In genomic region chr1:161172349-161172748, GRCh38 we compare ENCODE assay signal across 18 cellular contexts. TPM values are rescaled to one million over a fixed set of nuclear protein-coding genes. Genes with fewer than 3 reads are reported as not detected.
DNase-seq lines count a peak whose midpoint lies in the region; ATAC-seq and TF ChIP-seq lines count a peak whose summit lies in the region.
"Had no signal": no experiment of that assay in that cellular context is flagged by ENCODE, and none has a peak within 500 bp of the region (broad histone marks: within the 10 kb centered on the region; RNA-seq: fewer than 3 reads in every experiment).

No MANE protein-coding gene starts in this region.

- no peaks in the 10 kb centered on the region; the same call in 1 of the 2 replicates for H3K9me3 Mint-ChIP-seq in HFFc6
- no peaks in the 10 kb centered on the region for H3K9me3 Mint-ChIP-seq in central memory CD8-positive, alpha-beta T cell
- H3K9me3 Mint-ChIP-seq in Caco-2 (ENCODE audit: unreplicated experiment) = no peaks in the 10 kb centered on the region
- H3K9me3 Mint-ChIP-seq: WTC11 had no signal

- H3K79me2 ChIP-seq in ACC112 (ENCODE audit: control insufficient read depth, insufficient read depth, low read length, unreplicated experiment) (peaks cover 13% of the 10 kb centered on the region), parathyroid adenoma (no peaks in the 10 kb centered on the region)

- peak overlapping the region; percentile 98 for H3K27ac ChIP-seq in ACC112 (ENCODE audit: low read depth, low read length)
- H3K27ac ChIP-seq in parathyroid adenoma = peak overlapping the region; percentile 32
- H3K27ac ChIP-seq: hepatocyte, vagina had no signal

- H3K9ac ChIP-seq in parathyroid adenoma = no peak overlapping the region

- H3K4me1 Mint-ChIP-seq in HFFc6 (ENCODE audit: low read depth) = peaks cover 45% of the 10 kb centered on the region
- H3K4me1 Mint-ChIP-seq in central memory CD8-positive, alpha-beta T cell = peaks cover 70% of the 10 kb centered on the region
- peaks cover 14% of the 10 kb centered on the region for H3K4me1 Mint-ChIP-seq in Caco-2 (ENCODE audit: low read depth, unreplicated experiment)

- TF ChIP-seq CTCF in HFFc6 (IDR thresholded peaks at IDR 0.05) (no peak), parathyroid adenoma (IDR thresholded peaks at IDR 0.05) (no peak), Caco-2 (IDR thresholded peaks at IDR 0.05; ENCODE audit: insufficient read depth in 1 of 2, low read depth in 1 of 2, low read length in 1 of 2, severe bottlenecking in 1 of 2, unreplicated experiment in 1 of 2) (no peak)

- intact Hi-C loops in Caco-2 (cut with micrococcal nuclease; ENCODE audit: unreplicated experiment) = no loop called here

- H2AFZ ChIP-seq in ACC112 (ENCODE audit: low read length, unreplicated experiment) (no peak overlapping the region), parathyroid adenoma (no peak overlapping the region)
- H2AFZ ChIP-seq: hepatocyte had no signal

- H3K4me3 Mint-ChIP-seq in HFFc6 (peak overlapping the region; percentile 29), Caco-2 (ENCODE audit: unreplicated experiment) (no peak overlapping the region)
- no peak overlapping the region for H3K4me3 Mint-ChIP-seq in central memory CD8-positive, alpha-beta T cell
- H3K4me3 Mint-ChIP-seq: WTC11 had no signal

- CTCF ChIA-PET in Caco-2 (lab: Charles Lee) = no interaction called here

- BruUV-seq in Caco-2 (replicated peaks; lab: Mats Ljungman, UMichigan) = no TSS peak

- peaks cover 3% of the 10 kb centered on the region for H3K27me3 Mint-ChIP-seq in HFFc6 (ENCODE audit: insufficient read depth)
- no peaks in the 10 kb centered on the region for H3K27me3 Mint-ChIP-seq in central memory CD8-positive, alpha-beta T cell
- H3K27me3 Mint-ChIP-seq in Caco-2 (ENCODE audit: insufficient read depth, unreplicated experiment) = no peaks in the 10 kb centered on the region

- DNase-seq in HFFc6 (no peak), NCI-H2227 treated with DMSO at 0.1 percent for 48 hours (lab: John Stamatoyannopoulos, UW) (no peak), Caco-2 (no peak)
- DNase-seq in central memory CD8-positive, alpha-beta T cell (ENCODE audit: low spot score in 2 of 2) = no peak
- DNase-seq: amniotic stem cell; BE2C; NCI-H2081; Peyer's patch; stimulated activated CD4-positive, alpha-beta T cell treated with anti-CD3 and anti-CD28 coated beads, Interleukin-4, amount 100 ng/mL, for 24 hours had no signal

- H3K27me3 ChIP-seq in ACC112 (ENCODE audit: insufficient read depth, low read length) = no peaks in the 10 kb centered on the region
- no peaks in the 10 kb centered on the region for H3K27me3 ChIP-seq in parathyroid adenoma (ENCODE audit: control insufficient read depth, insufficient read depth, low read length)
- no peaks in the 10 kb centered on the region for H3K27me3 ChIP-seq in Caco-2 (replicated peaks; ENCODE audit: control insufficient read depth, insufficient read depth, low read length)
- H3K27me3 ChIP-seq: BE2C, hepatocyte, Peyer's patch, vagina had no signal

- H3K4me3 ChIP-seq in ACC112 (ENCODE audit: low read depth, low read length) (no peak overlapping the region), parathyroid adenoma (ENCODE audit: low read depth, low read length) (no peak overlapping the region), Caco-2 (ENCODE audit: low read depth, low read length) (no peak overlapping the region)
- H3K4me3 ChIP-seq: coronary artery, hepatocyte, Peyer's patch, vagina had no signal

- H3K36me3 ChIP-seq in ACC112 (ENCODE audit: insufficient read depth, low read length) = peaks cover 21% of the 10 kb centered on the region; the same call in 1 of the 2 replicates
- H3K36me3 ChIP-seq in parathyroid adenoma (ENCODE audit: control insufficient read depth, insufficient read depth, low read length) = no peaks in the 10 kb centered on the region
- H3K36me3 ChIP-seq in Caco-2 (ENCODE audit: control insufficient read depth, insufficient read depth, low read length) = peaks cover 6% of the 10 kb centered on the region

- H3K27ac Mint-ChIP-seq in HFFc6 (peak overlapping the region; percentile 74), Caco-2 (ENCODE audit: unreplicated experiment) (no peak overlapping the region)
- peak overlapping the region; percentile 71 for H3K27ac Mint-ChIP-seq in central memory CD8-positive, alpha-beta T cell (ENCODE audit: low read depth)
- H3K27ac Mint-ChIP-seq: WTC11 had no signal

- POLR2A ChIA-PET in Caco-2 (lab: Charles Lee) = no interaction called here

- no peak overlapping the region for H3K4me2 ChIP-seq in parathyroid adenoma (ENCODE audit: low read length)
- H3K4me2 ChIP-seq: hepatocyte had no signal

- H3K36me3 Mint-ChIP-seq in HFFc6 (ENCODE audit: low read depth) (peaks cover 30% of the 10 kb centered on the region), Caco-2 (ENCODE audit: insufficient read depth, unreplicated experiment) (peaks cover 60% of the 10 kb centered on the region)
- H3K36me3 Mint-ChIP-seq in central memory CD8-positive, alpha-beta T cell (ENCODE audit: insufficient read depth) = peaks cover 47% of the 10 kb centered on the region

- ATAC-seq in central memory CD8-positive, alpha-beta T cell (replicated peaks; ENCODE audit: extremely low read depth, poor library complexity, severe bottlenecking) = no peak
- ATAC-seq in HG03039 (IDR thresholded peaks at IDR 0.05; ENCODE audit: unreplicated experiment) (no peak), HG03135 (IDR thresholded peaks at IDR 0.05; ENCODE audit: unreplicated experiment) (no peak)
- ATAC-seq: WTC11 had no signal

- H3K4me1 ChIP-seq in ACC112 (ENCODE audit: control insufficient read depth, insufficient read depth, low read length, unreplicated experiment) (peaks cover 25% of the 10 kb centered on the region), parathyroid adenoma (no peaks in the 10 kb centered on the region), Caco-2 (peaks cover 4% of the 10 kb centered on the region)
- H3K4me1 ChIP-seq: BE2C had no signal

- H3K9me3 ChIP-seq in parathyroid adenoma (ENCODE audit: control insufficient read depth, low read length) (no peaks in the 10 kb centered on the region), Caco-2 (no peaks in the 10 kb centered on the region)
- H3K9me3 ChIP-seq: BE2C, Peyer's patch, vagina had no signal

RNA-seq across cellular contexts. Expression of gene B4GALT3, which starts 5.0 kb away (rescaled TPM):
- total RNA-seq in HFFc6 (2021; fragmentation: NEBNext Ultra II Directional; extraction: Animal tissue kit (Norgen Biotek cat#: 25700)) = 10 to 100 TPM; 31.0 to 38.2 (median 35.4) TPM
- 39.6 and 48.1 TPM in 2 replicates for total RNA-seq in Caco-2 (2022)

RNA-seq across cellular contexts. Expression of gene PPOX, which starts 6.1 kb away (rescaled TPM):
- 10 to 100 TPM; 11.8 to 15.2 (median 13.5) TPM for total RNA-seq in HFFc6 (2021; fragmentation: NEBNext Ultra II Directional; extraction: Animal tissue kit (Norgen Biotek cat#: 25700))
- total RNA-seq in Caco-2 (2022) = 25.0 and 25.4 TPM in 2 replicates

RNA-seq across cellular contexts. Expression of gene USP21, which starts 13.0 kb away (rescaled TPM):
- total RNA-seq in HFFc6 (2021; fragmentation: NEBNext Ultra II Directional; extraction: Animal tissue kit (Norgen Biotek cat#: 25700)) = 10 to 100 TPM; 16.6 to 18.9 (median 17.2) TPM
- total RNA-seq in Caco-2 (2022) = 38.2 and 39.8 TPM in 2 replicates

RNA-seq across cellular contexts. Expression of gene UFC1, which starts 18.6 kb away (rescaled TPM):
- total RNA-seq in HFFc6 (2021; fragmentation: NEBNext Ultra II Directional; extraction: Animal tissue kit (Norgen Biotek cat#: 25700)) = 10 to 100 TPM; 83.8 to 92.6 (median 85.1) TPM
- 98.2 and 105 TPM in 2 replicates for total RNA-seq in Caco-2 (2022)

RNA-seq across cellular contexts. Expression of gene ADAMTS4, which starts 26.5 kb away (rescaled TPM):
- total RNA-seq in HFFc6 (2021; fragmentation: NEBNext Ultra II Directional; extraction: Animal tissue kit (Norgen Biotek cat#: 25700)) = 1 to 10 TPM; 3.4 to 8.3 (median 6.5) TPM
- 0.23 and 0.32 TPM in 2 replicates for total RNA-seq in Caco-2 (2022)
- total RNA-seq: HT-29 had no signal
